34 cellular contexts compared by ENCODE assay signal in the genomic region with DNA sequence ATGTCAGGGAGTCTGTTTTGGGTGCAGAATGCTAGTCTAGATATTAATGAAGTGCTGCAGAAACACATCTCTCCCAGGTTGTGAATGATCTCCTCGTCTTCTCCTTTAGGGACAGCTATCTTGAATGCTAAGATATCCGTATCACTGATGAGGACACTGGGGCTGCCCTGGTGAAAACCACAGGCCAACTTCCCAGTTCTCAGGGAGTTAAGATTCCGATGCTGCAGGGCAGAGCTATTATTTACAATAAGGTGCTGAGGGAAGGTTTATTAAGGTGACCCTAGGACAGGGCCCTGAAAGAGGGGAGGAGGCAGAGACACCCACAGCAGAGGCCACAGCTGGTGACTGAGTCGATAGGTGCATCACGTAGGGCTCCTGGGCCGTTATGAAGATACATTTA.
A peak's percentile ranks its signal among the peaks of the same experiment; 100 is the strongest.
DNase-seq lines count a peak whose midpoint lies in the region; ATAC-seq, FAIRE-seq and TF ChIP-seq lines count a peak whose summit lies in the region.
"Had no signal": no experiment of that assay in that cellular context is flagged by ENCODE, and none has a peak within 500 bp of the region (broad histone marks: within the 10 kb centered on the region; RNA-seq: fewer than 3 reads in every experiment).

No MANE protein-coding gene starts in this region.

- 87% methylated on average over 6 of the region's 6 CpGs for WGBS in HepG2 (ENCODE audit: low lambda C conversion rate)
- 67% methylated on average over 6 of the region's 6 CpGs for WGBS in right lobe of liver (ENCODE audit: insufficient coverage, low coverage, low lambda C conversion rate, missing lambda C conversion rate)

- BruUV-seq in HepG2 (replicated peaks; lab: Mats Ljungman, UMichigan): no TSS peak

- H3K4me2 ChIP-seq in HepG2 (ENCODE audit: low read depth, low read length): no peak overlapping the region
- H3K4me2 ChIP-seq: smooth muscle cell had no signal

- H3K4me3 Mint-ChIP-seq in glutamatergic neuron (ENCODE audit: unreplicated experiment): peak overlapping the region; percentile 63
- H3K4me3 Mint-ChIP-seq: activated B cell treated with CpG ODN at 0.5 μM for 24 hours; activated CD4-positive, alpha-beta T cell treated with anti-CD3 and anti-CD28 coated beads, Interleukin-2, amount 10 ng/mL, durations not matched to agents 7 days and 5 days; activated naive CD8-positive, alpha-beta T cell treated with anti-CD3 and anti-CD28 coated beads, Interleukin-2, amount 50 U/mL, for 24 hours; activated T-cell treated with anti-CD3 and anti-CD28 coated beads, Interleukin-2, amount 50 U/mL, for 24 hours; endodermal cell; naive thymus-derived CD8-positive, alpha-beta T cell had no signal

- H3K27me3 ChIP-seq in HepG2 (ENCODE audit: control insufficient read depth in 1 of 2, insufficient read depth in 2 of 2, low read length in 2 of 2): no peaks in the 10 kb centered on the region
- no peaks in the 10 kb centered on the region for H3K27me3 ChIP-seq in right lobe of liver
- H3K27me3 ChIP-seq: esophagus muscularis mucosa, heart right ventricle, MG63, SJCRH30, upper lobe of left lung had no signal

- no peak for TF ChIP-seq EP300 in HepG2 (IDR thresholded peaks at IDR 0.05; ENCODE audit: low read depth in 2 of 2, low read length in 2 of 2)
- no peak for TF ChIP-seq EP300 in HepG2 (CRISPR knock-in tag; IDR thresholded peaks at IDR 0.05; ENCODE audit: borderline replicate concordance)

- no peak for FAIRE-seq in HepG2 (lab: Jason Lieb, UNC)
- FAIRE-seq: HTR-8/SVneo, keratinocyte had no signal

- H3K27ac Mint-ChIP-seq in glutamatergic neuron (ENCODE audit: unreplicated experiment): peak overlapping the region; percentile 67
- H3K27ac Mint-ChIP-seq: activated B cell treated with CpG ODN at 0.5 μM for 24 hours; activated CD4-positive, alpha-beta T cell treated with anti-CD3 and anti-CD28 coated beads, Interleukin-2, amount 10 ng/mL, durations not matched to agents 7 days and 5 days; activated naive CD8-positive, alpha-beta T cell treated with anti-CD3 and anti-CD28 coated beads, Interleukin-2, amount 50 U/mL, for 24 hours; activated T-cell treated with anti-CD3 and anti-CD28 coated beads, Interleukin-2, amount 50 U/mL, for 24 hours; endodermal cell; naive thymus-derived CD8-positive, alpha-beta T cell had no signal

- H3K36me3 ChIP-seq in HepG2 (replicated peaks in 1 of 2; ENCODE audit: control insufficient read depth in 1 of 2, insufficient read depth in 2 of 2, low read length in 2 of 2) (peaks cover 4 to 33% of the 10 kb centered on the region in 2 experiments; a peak in 4 of 5 replicates), right lobe of liver (no peaks in the 10 kb centered on the region)
- H3K36me3 ChIP-seq: esophagus muscularis mucosa, MG63, SJCRH30, upper lobe of left lung had no signal

- no peak for TF ChIP-seq POLR2A in HepG2 (IDR thresholded peaks at IDR 0.05; ENCODE audit: insufficient read depth in 1 of 2, low read depth in 2 of 2, low read length in 2 of 2)
- no peak for TF ChIP-seq POLR2A in right lobe of liver (IDR thresholded peaks at IDR 0.05)

- in situ Hi-C loops in HepG2 (cut with HindIII; ENCODE audit: extremely low pct_ligation_motif_present, low pct_unique_long_range_greater_than_20kb): no loop called here

- peaks cover 5% of the 10 kb centered on the region for H3K9me3 Mint-ChIP-seq in glutamatergic neuron (ENCODE audit: unreplicated experiment)
- H3K9me3 Mint-ChIP-seq: activated B cell treated with CpG ODN at 0.5 μM for 24 hours; activated CD4-positive, alpha-beta T cell treated with anti-CD3 and anti-CD28 coated beads, Interleukin-2, amount 10 ng/mL, durations not matched to agents 7 days and 5 days; activated naive CD8-positive, alpha-beta T cell treated with anti-CD3 and anti-CD28 coated beads, Interleukin-2, amount 50 U/mL, for 24 hours; activated T-cell treated with anti-CD3 and anti-CD28 coated beads, Interleukin-2, amount 50 U/mL, for 24 hours; endodermal cell; naive thymus-derived CD8-positive, alpha-beta T cell had no signal

- peaks cover 61% of the 10 kb centered on the region for H3K4me1 ChIP-seq in HepG2 (ENCODE audit: insufficient read depth, low read length)
- no peaks in the 10 kb centered on the region for H3K4me1 ChIP-seq in right lobe of liver

- ATAC-seq in HepG2 (no peak), right lobe of liver (no peak)
- ATAC-seq: activated naive CD8-positive, alpha-beta T cell treated with anti-CD3 and anti-CD28 coated beads, Interleukin-2, amount 50 U/mL, for 24 hours; naive thymus-derived CD8-positive, alpha-beta T cell; Panc1 had no signal

- no peak for TF ChIP-seq RAD21 in HepG2 (CRISPR knock-in tag; IDR thresholded peaks at IDR 0.05)

- TF ChIP-seq CTCF in HepG2 (CRISPR knock-in tag; IDR thresholded peaks at IDR 0.05) (no peak), right lobe of liver (IDR thresholded peaks at IDR 0.05) (no peak), glutamatergic neuron (IDR thresholded peaks at IDR 0.05; ENCODE audit: partially characterized antibody, unreplicated experiment) (no peak), foreskin fibroblast (IDR thresholded peaks at IDR 0.05; ENCODE audit: low read depth, low read length) (no peak)

- CTCF ChIA-PET in HepG2 (lab: Yijun Ruan, JAX; ENCODE audit: low intra/inter-chr PET ratio, low total read pairs): no interaction called here

- H3K27ac ChIP-seq in HepG2 (ENCODE audit: extremely low read length, insufficient read depth, low read length): no peak overlapping the region
- H3K27ac ChIP-seq in right lobe of liver: no peak overlapping the region
- H3K27ac ChIP-seq: esophagus muscularis mucosa, SJCRH30 had no signal

- peaks cover 39% of the 10 kb centered on the region for H3K79me2 ChIP-seq in HepG2 (ENCODE audit: insufficient read depth, low read length)

- intact Hi-C loops in HepG2 (cut with micrococcal nuclease; ENCODE audit: unreplicated experiment): no loop called here
- intact Hi-C loops in right lobe of liver (cut with DNase I): no loop called here

- POLR2A ChIA-PET in HepG2 (lab: Yijun Ruan, JAX): no interaction called here

- H4K20me1 ChIP-seq in HepG2 (ENCODE audit: insufficient read depth, low read length): no peaks in the 10 kb centered on the region

- no peak overlapping the region for H3K9ac ChIP-seq in HepG2 (ENCODE audit: insufficient read depth, low read depth, low read length)

- peaks cover 5% of the 10 kb centered on the region for H3K27me3 Mint-ChIP-seq in glutamatergic neuron (ENCODE audit: unreplicated experiment)
- H3K27me3 Mint-ChIP-seq: activated CD4-positive, alpha-beta T cell treated with anti-CD3 and anti-CD28 coated beads, Interleukin-2, amount 10 ng/mL, durations not matched to agents 7 days and 5 days; naive thymus-derived CD8-positive, alpha-beta T cell had no signal

- peaks cover 7% of the 10 kb centered on the region for H3K36me3 Mint-ChIP-seq in glutamatergic neuron (ENCODE audit: unreplicated experiment)
- H3K36me3 Mint-ChIP-seq: naive thymus-derived CD8-positive, alpha-beta T cell had no signal

- H3K4me3 ChIP-seq in HepG2 (replicated peaks in 1 of 3; ENCODE audit: insufficient read depth in 1 of 3, low read depth in 2 of 3, low read length in 3 of 3) (no peak overlapping the region), right lobe of liver (no peak overlapping the region), foreskin fibroblast (ENCODE audit: low read depth in 1 of 2, low read length in 2 of 2) (no peak overlapping the region)
- H3K4me3 ChIP-seq: esophagus muscularis mucosa, heart right ventricle, MG63, SJCRH30, smooth muscle cell, upper lobe of left lung had no signal

- no peaks in the 10 kb centered on the region for H3K9me3 ChIP-seq in HepG2 (ENCODE audit: low read length)
- H3K9me3 ChIP-seq in right lobe of liver: no peaks in the 10 kb centered on the region
- H3K9me3 ChIP-seq: esophagus muscularis mucosa, heart right ventricle, MG63, SJCRH30, upper lobe of left lung had no signal

- DNase-seq in HepG2 (ENCODE audit: low spot score): no peak
- no peak for DNase-seq in right lobe of liver
- peak; percentile 42 for DNase-seq in NCI-H69 (lab: John Stamatoyannopoulos, UW)
- DNase-seq in glutamatergic neuron: no peak
- no peak for DNase-seq in activated CD8-positive, alpha-beta memory T cell treated with anti-CD3 and anti-CD28 coated beads, Interleukin-2, amount 50 U/mL, for 4 hours
- no peak for DNase-seq in activated gamma-delta T cell (lab: John Stamatoyannopoulos, UW)
- DNase-seq in foreskin fibroblast: no peak
- DNase-seq: activated B cell treated with CpG ODN at 0.5 μM for 24 hours; activated CD4-positive, alpha-beta T cell treated with anti-CD3 and anti-CD28 coated beads, Interleukin-2, amount 10 ng/mL, durations not matched to agents 7 days and 5 days; activated effector memory CD4-positive, alpha-beta T cell treated with anti-CD3 and anti-CD28 coated beads, Interleukin-2, amount 50 U/mL, for 16 hours; activated naive CD8-positive, alpha-beta T cell treated with anti-CD3 and anti-CD28 coated beads, Interleukin-2, amount 50 U/mL, for 24 hours; activated T-cell treated with anti-CD3 and anti-CD28 coated beads, Interleukin-2, amount 50 U/mL, for 24 hours; Calu3; dermis blood vessel endothelial cell; DND-41; endodermal cell; foreskin melanocyte; GOT3; heart right ventricle; KBM-7; MG63; naive thymus-derived CD8-positive, alpha-beta T cell; NCI-H2029 treated with DMSO at 0.1 percent for 48 hours; NCI-H226; retina; SJCRH30; stimulated activated naive CD4-positive, alpha-beta T cell; T1000; upper lobe of left lung had no signal

- H3K4me1 Mint-ChIP-seq in glutamatergic neuron (ENCODE audit: low read depth, unreplicated experiment): peaks cover 53% of the 10 kb centered on the region
- H3K4me1 Mint-ChIP-seq: activated B cell treated with CpG ODN at 0.5 μM for 24 hours; activated CD4-positive, alpha-beta T cell treated with anti-CD3 and anti-CD28 coated beads, Interleukin-2, amount 10 ng/mL, durations not matched to agents 7 days and 5 days; activated naive CD8-positive, alpha-beta T cell treated with anti-CD3 and anti-CD28 coated beads, Interleukin-2, amount 50 U/mL, for 24 hours; naive thymus-derived CD8-positive, alpha-beta T cell had no signal

- no peak overlapping the region for H2AFZ ChIP-seq in HepG2 (ENCODE audit: low read length)

TF ChIP-seq in HepG2, 621 proteins besides CTCF, POLR2A, EP300 and RAD21:
- TF ChIP-seq RBM22 (optimal IDR thresholded peaks at IDR 0.05; ENCODE audit: low read length): peak; percentile 60
- TF ChIP-seq MEIS1 (CRISPR knock-in tag; IDR thresholded peaks at IDR 0.05; ENCODE audit: borderline replicate concordance): no peak
